ENCODE assay signal across 16 cellular contexts in the genomic region with DNA sequence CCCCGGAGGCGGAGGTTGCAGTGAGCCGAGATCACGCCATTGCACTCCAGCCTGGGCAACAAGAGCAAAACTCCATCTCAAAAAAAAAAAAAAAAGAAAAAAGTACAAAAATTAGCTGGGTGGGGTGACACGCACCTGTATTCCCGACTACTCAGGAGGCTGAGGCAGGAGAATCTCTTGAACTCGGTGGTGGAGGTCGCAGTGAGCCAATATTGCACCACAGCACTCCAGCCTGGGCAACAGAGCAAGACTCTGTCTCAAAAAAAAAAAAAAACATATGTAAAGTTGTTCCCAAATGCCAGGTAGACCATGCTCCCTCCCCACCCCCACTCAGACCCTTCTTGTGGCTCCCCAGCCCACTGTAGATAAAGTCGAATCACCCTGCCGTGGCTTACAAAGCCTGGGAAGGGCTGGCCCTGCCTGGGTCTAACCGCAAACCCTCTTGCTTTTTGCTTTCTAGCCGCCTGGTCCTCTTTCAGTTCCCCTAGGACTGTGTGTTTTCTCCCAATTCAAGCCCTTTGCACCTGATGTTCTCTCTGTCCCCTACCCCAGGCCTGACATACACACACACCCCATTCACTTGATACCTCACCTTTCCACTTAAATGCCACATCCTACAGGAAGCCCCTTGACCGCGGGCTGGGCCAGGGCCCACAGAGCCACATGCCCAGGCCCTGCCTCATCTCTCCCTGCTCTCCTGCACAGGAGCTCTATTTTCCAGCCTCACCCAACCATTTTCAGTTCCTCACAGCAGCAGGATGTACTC. TPM values are rescaled to one million over a fixed set of nuclear protein-coding genes. Genes with fewer than 3 reads are reported as not detected.
DNase-seq lines count a peak whose midpoint lies in the region; ATAC-seq, FAIRE-seq and TF ChIP-seq lines count a peak whose summit lies in the region.
"Had no signal": no experiment of that assay in that cellular context is flagged by ENCODE, and none has a peak within 500 bp of the region (broad histone marks: within the 10 kb centered on the region; RNA-seq: fewer than 3 reads in every experiment).

No MANE protein-coding gene starts in this region.

- POLR2A ChIA-PET in K562 (lab: Yijun Ruan, JAX) = no interaction called here

- in situ Hi-C loops in K562 (cut with MboI) = no loop called here

- TF ChIP-seq EP300 in K562 (IDR thresholded peaks at IDR 0.05; ENCODE audit: low read length) = no peak

- no peaks in the 10 kb centered on the region for H3K36me3 ChIP-seq in K562 (ENCODE audit: control insufficient read depth, insufficient read depth, low read length)
- H3K36me3 ChIP-seq: gastroesophageal sphincter had no signal

- H3K9me3 ChIP-seq in K562 (replicated peaks; ENCODE audit: control insufficient read depth, insufficient read depth, low read depth, low read length) = no peaks in the 10 kb centered on the region
- H3K9me3 ChIP-seq: gastroesophageal sphincter had no signal

- 55% methylated on average over 11 of the region's 14 CpGs for WGBS in K562 (ENCODE audit: insufficient coverage, low coverage, missing lambda C conversion rate)

- no peaks in the 10 kb centered on the region for H3K79me2 ChIP-seq in K562 (ENCODE audit: control insufficient read depth, insufficient read depth, low read length)

- TF ChIP-seq CTCF in GM20000 (IDR thresholded peaks at IDR 0.05; ENCODE audit: extremely low read depth, missing control alignments) (no peak), K562 (IDR thresholded peaks at IDR 0.05 in 2 of 3, conservative IDR thresholded peaks at IDR 0.05 in 1 of 3; ENCODE audit: insufficient read depth in 2 of 3, low read depth in 1 of 3, low read length in 3 of 3) (no peak)

- no peaks in the 10 kb centered on the region for H4K20me1 ChIP-seq in K562 (replicated peaks; ENCODE audit: control insufficient read depth, insufficient read depth, low read length)

- intact Hi-C loops in K562 (cut with micrococcal nuclease) = no loop called here

- BruUV-seq in K562 (replicated peaks; lab: Mats Ljungman, UMichigan) = no TSS peak

- H3K9ac ChIP-seq in K562 (ENCODE audit: insufficient read depth in 1 of 2, low read depth in 2 of 2, low read length in 2 of 2) = no peak overlapping the region

- no peaks in the 10 kb centered on the region for H3K27me3 ChIP-seq in K562 (ENCODE audit: control insufficient read depth in 2 of 2, insufficient read depth in 2 of 2, low read length in 2 of 2)
- H3K27me3 ChIP-seq: gastroesophageal sphincter had no signal

- TF ChIP-seq POLR2A in GM12891 (IDR thresholded peaks at IDR 0.05; ENCODE audit: low read depth, low read length) (no peak), K562 (conservative IDR thresholded peaks at IDR 0.05) (no peak)

- TF ChIP-seq RAD21 in K562 (CRISPR knock-in tag; conservative IDR thresholded peaks at IDR 0.05 in 1 of 2, IDR thresholded peaks at IDR 0.05 in 1 of 2) = no peak

- FAIRE-seq in GM12891 (lab: Jason Lieb, UNC) = peak; percentile 80
- FAIRE-seq in K562 (lab: Jason Lieb, UNC) = no peak

- H3K27ac ChIP-seq in K562 (ENCODE audit: extremely low read depth, low read depth, low read length) = no peak overlapping the region
- H3K27ac ChIP-seq: gastroesophageal sphincter had no signal

- peaks cover 0 to 4% of the 10 kb centered on the region in 2 experiments; a peak in 1 of 5 replicates for H3K4me1 ChIP-seq in K562 (replicated peaks in 1 of 2; ENCODE audit: control insufficient read depth in 2 of 2, insufficient read depth in 2 of 2, low read length in 2 of 2)
- H3K4me1 ChIP-seq: gastroesophageal sphincter had no signal

- CTCF ChIA-PET in K562 (lab: Yijun Ruan, JAX; ENCODE audit: low intra/inter-chr PET ratio) = no interaction called here

- H3K4me2 ChIP-seq in K562 (ENCODE audit: insufficient read depth, low read length) = no peak overlapping the region
- H3K4me2 ChIP-seq: smooth muscle cell had no signal

- H3K9me1 ChIP-seq in K562 (ENCODE audit: control insufficient read depth, insufficient read depth, low read length) = no peaks in the 10 kb centered on the region

- DNase-seq in GM12891 (ENCODE audit: insufficient read length, low spot score) = peak; percentile 68
- peak; percentile 80 for DNase-seq in GM20000 (ENCODE audit: low spot score)
- no peak for DNase-seq in K562 (ENCODE audit: extremely low read depth in 1 of 4, low spot score in 3 of 4)
- no peak for DNase-seq in NCI-H1417 (lab: John Stamatoyannopoulos, UW)
- no peak for DNase-seq in glomerular visceral epithelial cell (ENCODE audit: extremely low spot score)
- no peak for DNase-seq in stimulated activated CD4-positive, alpha-beta T cell treated with anti-CD3 and anti-CD28 coated beads, Interleukin-15, amount 100 ng/mL, for 24 hours
- no peak for DNase-seq in NCI-H774 (lab: John Stamatoyannopoulos, UW)
- DNase-seq: activated effector memory CD4-positive, alpha-beta T cell treated with Interleukin-2 at 50 U/mL for 16 hours; cortex of kidney; DMS 273 treated with DMSO at 0.1 percent for 48 hours; mesendoderm; stimulated activated naive CD4-positive, alpha-beta T cell; T1000 had no signal

- H3K4me3 ChIP-seq in K562 = no peak overlapping the region
- H3K4me3 ChIP-seq: gastroesophageal sphincter, smooth muscle cell had no signal

- no peak overlapping the region for H2AFZ ChIP-seq in K562 (ENCODE audit: low read depth, low read length)

- ATAC-seq in HG03442 (IDR thresholded peaks at IDR 0.05; ENCODE audit: unreplicated experiment) (peak; percentile 49), K562 (0 out of 3 replicates have a peak, but pooled peaks have one; percentile 23)
- ATAC-seq: gastroesophageal sphincter had no signal

TF ChIP-seq in GM12891, 5 proteins besides CTCF, POLR2A, EP300 and RAD21:
- TF ChIP-seq SPI1 (IDR thresholded peaks at IDR 0.05; ENCODE audit: low read depth, low read length) = peak; percentile 84
- no peak for TF ChIP-seq PAX5 (IDR thresholded peaks at IDR 0.05; ENCODE audit: insufficient read depth, low read length, severe bottlenecking)

TF ChIP-seq in K562, 482 proteins besides CTCF, POLR2A, EP300 and RAD21:
- TF ChIP-seq ZNF121 (CRISPR knock-in tag; conservative IDR thresholded peaks at IDR 0.05) = 0 out of 2 replicates have a peak, but pooled peaks have one; percentile 16
- TF ChIP-seq CBX3 (IDR thresholded peaks at IDR 0.05; ENCODE audit: borderline replicate concordance in 1 of 2, low read length in 2 of 2) = no peak
- TF ChIP-seq, protein P1, sequence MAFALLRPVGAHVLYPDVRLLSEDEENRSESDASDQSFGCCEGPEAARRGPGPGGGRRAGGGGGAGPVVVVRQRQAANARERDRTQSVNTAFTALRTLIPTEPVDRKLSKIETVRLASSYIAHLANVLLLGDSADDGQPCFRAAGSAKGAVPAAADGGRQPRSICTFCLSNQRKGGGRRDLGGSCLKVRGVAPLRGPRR (CRISPR knock-in tag; IDR thresholded peaks at IDR 0.05) = no peak

RNA-seq across cellular contexts. Expression of a gene that starts 34.4 kb away (rescaled TPM):
- 123 TPM for polyA plus RNA-seq in GM12891 (2012; ENCODE audit: low read depth, missing spikeins)
- total RNA-seq in K562 (2011; cell fraction: chromatin; rRNA removed; ENCODE audit: low replicate concordance) = 1.7 and 3.2 TPM in 2 replicates
- 0.83 and 1.8 TPM in 2 replicates for total RNA-seq in K562 (2011; cell fraction: nucleolus; rRNA removed)
- 0.92 and 2.5 TPM in 2 replicates for total RNA-seq in K562 (2011; cell fraction: nucleoplasm; rRNA removed)
- total RNA-seq in K562 (2014; rRNA removed) (0.65 TPM in 1 of 2 replicates, not detected in the other), K562 (2014; rRNA removed; fragmentation: Illumina TruSeq; extraction: Trizol) (0.47 TPM in 1 of 2 replicates, not detected in the other), K562 (2015; rRNA removed; fragmentation: Illumina TruSeq; extraction: Trizol) (0.14 and 0.38 TPM in 2 replicates), K562 (2021) (3.0 and 3.2 TPM in 2 replicates)
- polyA plus RNA-seq in K562 (2011; rRNA removed) (0.39 and 0.81 TPM in 2 replicates), K562 (2014; fragmentation: Illumina TruSeq; extraction: Trizol) (0.31 and 0.61 TPM in 2 replicates), K562 (2014; fragmentation: Nextera tagmentation; extraction: Ambion mirVana) (1 to 10 TPM in 1 of 2 experiments, under 1 TPM in 1; 0.99 to 1.4 TPM), K562 (2014; rRNA removed) (0.50 and 0.99 TPM in 2 replicates)
- polyA plus RNA-seq in K562 (2011; cell fraction: cytosol; rRNA removed) = 0.50 and 0.69 TPM in 2 replicates
- polyA plus RNA-seq in K562 (2011; cell fraction: nucleus; rRNA removed) = 2.9 and 4.0 TPM in 2 replicates
- polyA plus RNA-seq in K562 (2012) = 0.57 and 1.1 TPM in 2 replicates
- polyA minus RNA-seq in K562 (2011; rRNA and poly(A)+ RNA removed) = 0.27 and 0.91 TPM in 2 replicates
- polyA minus RNA-seq in K562 (2011; cell fraction: cytosol; rRNA and poly(A)+ RNA removed) = not detected in 2 replicates
- polyA minus RNA-seq in K562 (2011; cell fraction: nucleus; rRNA and poly(A)+ RNA removed) = 0.56 and 2.3 TPM in 2 replicates

RNA-seq across cellular contexts. Expression of a gene that starts 35.6 kb away (rescaled TPM):
- 367 TPM for polyA plus RNA-seq in GM12891 (2012; ENCODE audit: low read depth, missing spikeins)
- total RNA-seq in K562 (2011; cell fraction: chromatin; rRNA removed; ENCODE audit: low replicate concordance) = 131 and 282 TPM in 2 replicates
- 236 and 263 TPM in 2 replicates for total RNA-seq in K562 (2011; cell fraction: nucleolus; rRNA removed)
- 210 and 273 TPM in 2 replicates for total RNA-seq in K562 (2011; cell fraction: nucleoplasm; rRNA removed)
- total RNA-seq in K562 (2014; rRNA removed) (733 and 769 TPM in 2 replicates), K562 (2014; rRNA removed; fragmentation: Illumina TruSeq; extraction: Trizol) (363 and 429 TPM in 2 replicates), K562 (2015; rRNA removed; fragmentation: Illumina TruSeq; extraction: Trizol) (589 and 623 TPM in 2 replicates), K562 (2021) (686 and 693 TPM in 2 replicates)
- polyA plus RNA-seq in K562 (2011; rRNA removed) (387 and 460 TPM in 2 replicates), K562 (2014; fragmentation: Illumina TruSeq; extraction: Trizol) (1,607 and 1,827 TPM in 2 replicates), K562 (2014; fragmentation: Nextera tagmentation; extraction: Ambion mirVana) (1,000 to 10,000 TPM; 1,193 to 1,486 TPM), K562 (2014; rRNA removed) (798 and 985 TPM in 2 replicates)
- 1,168 and 1,898 TPM in 2 replicates for polyA plus RNA-seq in K562 (2011; cell fraction: cytosol; rRNA removed)
- 374 and 383 TPM in 2 replicates for polyA plus RNA-seq in K562 (2011; cell fraction: nucleus; rRNA removed)
- 971 and 1,007 TPM in 2 replicates for polyA plus RNA-seq in K562 (2012)
- polyA minus RNA-seq in K562 (2011; rRNA and poly(A)+ RNA removed) = 447 and 499 TPM in 2 replicates
- polyA minus RNA-seq in K562 (2011; cell fraction: cytosol; rRNA and poly(A)+ RNA removed) = 339 and 351 TPM in 2 replicates
- polyA minus RNA-seq in K562 (2011; cell fraction: nucleus; rRNA and poly(A)+ RNA removed) = 64.2 and 164 TPM in 2 replicates

Comparison
In these comparisons a context has a peak if more than half of its experiments do, and no peak if none do; other contexts are left out.
1. DNase-seq: peak in GM12891 (single experiment) and GM20000 (single experiment); none in K562 (0 of 4), NCI-H1417 (0 of 3), glomerular visceral epithelial cell (single experiment), stimulated activated CD4-positive, alpha-beta T cell treated with anti-CD3 and anti-CD28 coated beads, Interleukin-15, amount 100 ng/mL, for 24 hours (single experiment) and NCI-H774 (single experiment).